In the genomic region with DNA sequence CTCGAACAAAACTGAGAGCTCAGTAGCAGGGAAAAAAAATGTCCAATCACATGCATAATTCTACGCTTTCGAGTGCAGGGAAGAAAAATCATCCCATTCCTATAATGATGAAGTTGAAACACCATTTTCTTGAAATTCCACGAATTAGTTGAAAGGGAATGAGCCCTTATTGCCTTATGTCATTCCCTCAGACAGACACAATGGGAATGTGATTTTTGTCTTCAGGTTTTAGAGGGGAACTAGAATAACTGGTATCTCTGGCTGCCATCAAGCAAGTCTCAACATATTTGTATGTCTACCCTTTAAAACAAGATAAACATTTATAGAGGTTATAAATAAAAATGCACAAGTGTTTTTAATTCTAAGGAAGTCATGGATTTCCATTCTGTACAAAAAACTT, we compare ENCODE assay signal across 28 cellular contexts.
"Had no signal": no experiment of that assay in that cellular context is flagged by ENCODE, and none has a peak within 500 bp of the region (broad histone marks: within the 10 kb centered on the region; RNA-seq: fewer than 3 reads in every experiment).

No MANE protein-coding gene starts in this region.

- H3K4me3 ChIP-seq: esophagus muscularis mucosa, gastroesophageal sphincter had no signal

- H3K27ac ChIP-seq: brain microvascular endothelial cell, esophagus muscularis mucosa, gastroesophageal sphincter, WERI-Rb-1 had no signal

- DNase-seq: activated B cell treated with CpG ODN at 0.5 μM for 24 hours; activated CD4-positive, alpha-beta T cell treated with anti-CD3 and anti-CD28 coated beads for 48 hours; activated CD4-positive, alpha-beta T cell treated with anti-CD3 and anti-CD28 coated beads, Interleukin-2, amount 50 U/mL, for 1 hour; activated CD4-positive, alpha-beta T cell treated with anti-CD3 and anti-CD28 coated beads, Interleukin-2, amount 50 U/mL, for 48 hours; activated CD8-positive, alpha-beta memory T cell treated with anti-CD3 and anti-CD28 coated beads for 24 hours; activated CD8-positive, alpha-beta T cell treated with anti-CD3 and anti-CD28 coated beads for 36 hours; activated effector memory CD4-positive, alpha-beta T cell treated with Interleukin-2 at 50 U/mL for 16 hours; activated gamma-delta T cell treated with Interleukin-2 at 50 U/mL for 16 hours; activated naive CD4-positive, alpha-beta T cell treated with anti-CD3 and anti-CD28 coated beads, Interleukin-2, amount 50 U/mL, for 16 hours; activated naive CD4-positive, alpha-beta T cell treated with Interleukin-2 at 50 U/mL for 16 hours; activated T-cell treated with anti-CD3 and anti-CD28 coated beads, Interleukin-2, amount 50 U/mL, for 4 hours; amniotic stem cell; anterior cingulate cortex; brain microvascular endothelial cell; caudate nucleus; cortex of kidney; dermis blood vessel endothelial cell; effector CD8-positive, alpha-beta T cell; erythroblast; foreskin melanocyte; T-helper 1 cell; T-helper 17 cell; T1000; WERI-Rb-1 had no signal

- ATAC-seq: activated CD4-positive, CD25-positive, alpha-beta regulatory T cell treated with anti-CD3 and anti-CD28 coated beads, Interleukin-2, amount 50 U/mL, for 24 hours; activated CD8-positive, alpha-beta T cell treated with anti-CD3 and anti-CD28 coated beads for 36 hours; activated T-cell treated with anti-CD3 and anti-CD28 coated beads, Interleukin-2, amount 50 U/mL, for 4 hours; activated T-helper 17 cell treated with anti-CD3 and anti-CD28 coated beads, Interleukin-2, amount 50 U/mL, for 72 hours; gastroesophageal sphincter; T-helper 17 cell had no signal

- H3K27me3 ChIP-seq: brain microvascular endothelial cell, esophagus muscularis mucosa, gastroesophageal sphincter had no signal
